ENCODE assay signal across 17 cellular contexts in genomic region chr3:186959029-186959624, GRCh38. TPM values are rescaled to one million over a fixed set of nuclear protein-coding genes. Genes with fewer than 3 reads are reported as not detected.
A peak's percentile ranks its signal among the peaks of the same experiment; 100 is the strongest.
DNase-seq lines count a peak whose midpoint lies in the region; ATAC-seq, FAIRE-seq and TF ChIP-seq lines count a peak whose summit lies in the region.
"Had no signal": no experiment of that assay in that cellular context is flagged by ENCODE, and none has a peak within 500 bp of the region (broad histone marks: within the 10 kb centered on the region; RNA-seq: fewer than 3 reads in every experiment).

No MANE protein-coding gene starts in this region.

- H3K27ac Mint-ChIP-seq in CD4-positive, CD25-positive, alpha-beta regulatory T cell, result peak overlapping the region in 2 of 3 donors; percentile 24 to 59
- peak overlapping the region; percentile 89 for H3K27ac Mint-ChIP-seq in effector memory CD8-positive, alpha-beta T cell

- H3K27me3 Mint-ChIP-seq in CD4-positive, CD25-positive, alpha-beta regulatory T cell, result no peaks in the 10 kb centered on the region
- H3K27me3 Mint-ChIP-seq in effector memory CD8-positive, alpha-beta T cell, result no peaks in the 10 kb centered on the region
- H3K27me3 Mint-ChIP-seq: stimulated activated naive CD8-positive, alpha-beta T cell treated with anti-CD3 and anti-CD28 coated beads, Interleukin-15, Interleukin-2, amounts not matched to agents 100 ng/mL and 50 ng/mL, for 24 hours had no signal

- H3K36me3 ChIP-seq in CD4-positive, CD25-positive, alpha-beta regulatory T cell (ENCODE audit: control insufficient read depth, insufficient read depth, low read length), result peaks cover 18% of the 10 kb centered on the region

- no peak overlapping the region for H3K4me3 ChIP-seq in CD4-positive, CD25-positive, alpha-beta regulatory T cell (ENCODE audit: low read depth, low read length)
- H3K4me3 ChIP-seq: dorsolateral prefrontal cortex, mucosa of descending colon had no signal

- peaks cover 20% of the 10 kb centered on the region for H3K36me3 Mint-ChIP-seq in CD4-positive, CD25-positive, alpha-beta regulatory T cell
- peaks cover 27% of the 10 kb centered on the region for H3K36me3 Mint-ChIP-seq in effector memory CD8-positive, alpha-beta T cell (ENCODE audit: insufficient read depth)

- H3K4me1 Mint-ChIP-seq in CD4-positive, CD25-positive, alpha-beta regulatory T cell, result peaks cover 19 to 75% (median 57%) of the 10 kb centered on the region in 4 donors
- H3K4me1 Mint-ChIP-seq in effector memory CD8-positive, alpha-beta T cell (ENCODE audit: low read depth in 2 of 2), result peaks cover 61 to 84% of the 10 kb centered on the region in 2 donors

- TF ChIP-seq POLR2A in GM12891 (IDR thresholded peaks at IDR 0.05; ENCODE audit: low read depth, low read length), result no peak

- no peaks in the 10 kb centered on the region for H3K27me3 ChIP-seq in CD4-positive, CD25-positive, alpha-beta regulatory T cell (ENCODE audit: control insufficient read depth, insufficient read depth, low read length)
- H3K27me3 ChIP-seq: BE2C, dorsolateral prefrontal cortex had no signal

- no peak for DNase-seq in CD4-positive, CD25-positive, alpha-beta regulatory T cell
- no peak for DNase-seq in GM12891 (ENCODE audit: insufficient read length, low spot score)
- no peak for DNase-seq in effector memory CD8-positive, alpha-beta T cell
- no peak for DNase-seq in middle frontal gyrus (ENCODE audit: extremely low spot score, low spot score)
- DNase-seq in anterior cingulate cortex (lab: John Stamatoyannopoulos, UW), result no peak
- DNase-seq in activated CD4-positive, CD25-positive, alpha-beta regulatory T cell (lab: John Stamatoyannopoulos, UW), result no peak
- DNase-seq: activated CD8-positive, alpha-beta memory T cell treated with anti-CD3 and anti-CD28 coated beads for 24 hours; activated naive CD4-positive, alpha-beta T cell; BE2C; DND-41; dorsolateral prefrontal cortex; mucosa of descending colon; small intestine had no signal

- ATAC-seq in CD4-positive, CD25-positive, alpha-beta regulatory T cell (ENCODE audit: low read depth in 2 of 2), result peak in 1 of 2 donors; percentile 8
- ATAC-seq in HG02870 (IDR thresholded peaks at IDR 0.05; ENCODE audit: unreplicated experiment) (peak; percentile 48), GM21737 (IDR thresholded peaks at IDR 0.05; ENCODE audit: unreplicated experiment) (no peak)
- ATAC-seq in effector memory CD8-positive, alpha-beta T cell (replicated peaks), result no peak
- ATAC-seq: mucosa of descending colon had no signal

- no peaks in the 10 kb centered on the region for H3K9me3 Mint-ChIP-seq in CD4-positive, CD25-positive, alpha-beta regulatory T cell
- H3K9me3 Mint-ChIP-seq in effector memory CD8-positive, alpha-beta T cell, result no peaks in the 10 kb centered on the region
- H3K9me3 Mint-ChIP-seq: stimulated activated naive CD8-positive, alpha-beta T cell treated with anti-CD3 and anti-CD28 coated beads, Interleukin-15, Interleukin-2, amounts not matched to agents 100 ng/mL and 50 ng/mL, for 24 hours had no signal

- peak; percentile 72 for FAIRE-seq in GM12891 (lab: Jason Lieb, UNC)
- FAIRE-seq: small intestine had no signal

- no peak overlapping the region for H3K4me3 Mint-ChIP-seq in CD4-positive, CD25-positive, alpha-beta regulatory T cell
- H3K4me3 Mint-ChIP-seq in effector memory CD8-positive, alpha-beta T cell, result no peak overlapping the region
- H3K4me3 Mint-ChIP-seq: stimulated activated naive CD8-positive, alpha-beta T cell treated with anti-CD3 and anti-CD28 coated beads, Interleukin-15, Interleukin-2, amounts not matched to agents 100 ng/mL and 50 ng/mL, for 24 hours had no signal

- peaks cover 2% of the 10 kb centered on the region for H3K4me1 ChIP-seq in CD4-positive, CD25-positive, alpha-beta regulatory T cell (ENCODE audit: control insufficient read depth, insufficient read depth, low read length, poor library complexity, severe bottlenecking)
- H3K4me1 ChIP-seq: BE2C had no signal

- H3K9me3 ChIP-seq in CD4-positive, CD25-positive, alpha-beta regulatory T cell (ENCODE audit: control insufficient read depth in 2 of 2, low read length in 2 of 2), result no peaks in the 10 kb centered on the region
- H3K9me3 ChIP-seq: BE2C, mucosa of descending colon had no signal

- no peak overlapping the region for H3K27ac ChIP-seq in CD4-positive, CD25-positive, alpha-beta regulatory T cell (ENCODE audit: insufficient read depth, low read length, poor library complexity, severe bottlenecking)
- H3K27ac ChIP-seq: parathyroid adenoma had no signal

TF ChIP-seq in GM12891, 5 proteins besides CTCF, POLR2A, EP300 and RAD21:
- TF ChIP-seq POLR2AphosphoS5 (IDR thresholded peaks at IDR 0.05; ENCODE audit: low read depth, low read length) (no peak), SPI1 (IDR thresholded peaks at IDR 0.05; ENCODE audit: low read depth, low read length) (no peak), PAX5 (IDR thresholded peaks at IDR 0.05; ENCODE audit: insufficient read depth, low read length, severe bottlenecking) (no peak), POU2F2 (IDR thresholded peaks at IDR 0.05; ENCODE audit: low read depth, low read length) (no peak), TAF1 (IDR thresholded peaks at IDR 0.05; ENCODE audit: low read depth, low read length) (no peak)

RNA-seq across cellular contexts. Expression of gene ST6GAL1, which starts 28.8 kb away (rescaled TPM):
- total RNA-seq in CD4-positive, CD25-positive, alpha-beta regulatory T cell, result 179 TPM
- polyA plus RNA-seq in CD4-positive, CD25-positive, alpha-beta regulatory T cell, result 100 to 1,000 TPM; 125 to 184 (median 154) TPM
- 85.5 TPM for polyA plus RNA-seq in GM12891 (2012; ENCODE audit: low read depth, missing spikeins)
